In genomic region chr4:113222006-113222405, GRCh38 we compare ENCODE assay signal across 27 cellular contexts.
A peak's percentile ranks its signal among the peaks of the same experiment; 100 is the strongest.
DNase-seq lines count a peak whose midpoint lies in the region; ATAC-seq and TF ChIP-seq lines count a peak whose summit lies in the region.
"Had no signal": no experiment of that assay in that cellular context is flagged by ENCODE, and none has a peak within 500 bp of the region (broad histone marks: within the 10 kb centered on the region; RNA-seq: fewer than 3 reads in every experiment).

No MANE protein-coding gene starts in this region.

- H3K27ac Mint-ChIP-seq in naive thymus-derived CD4-positive, alpha-beta T cell, result no peak overlapping the region
- H3K27ac Mint-ChIP-seq: activated CD8-positive, alpha-beta T cell treated with anti-CD3 and anti-CD28 coated beads for 36 hours; activated naive CD4-positive, alpha-beta T cell treated with anti-CD3 and anti-CD28 coated beads, Interleukin-2, amount 50 U/mL, for 24 hours; activated T-cell treated with anti-CD3 and anti-CD28 coated beads, Interleukin-2, amount 50 U/mL, for 24 hours; H9; nephron progenitor cell; stimulated activated naive B cell treated with anti-CD40 and anti-IgM and Interleukin-4, amounts not matched to agents 10 μg/mL and 1 μg/mL and 100 μg/mL, for 72 hours had no signal

- H3K4me3 ChIP-seq in AG10803 (ENCODE audit: low read length), result no peak overlapping the region
- H3K4me3 ChIP-seq in osteoblast (ENCODE audit: insufficient read depth, low read length), result peak overlapping the region; percentile 24
- H3K4me3 ChIP-seq in naive thymus-derived CD4-positive, alpha-beta T cell (ENCODE audit: low read length), result no peak overlapping the region
- H3K4me3 ChIP-seq: breast epithelium, GM12878, heart left ventricle, thyroid gland had no signal

- H3K9me3 Mint-ChIP-seq in naive thymus-derived CD4-positive, alpha-beta T cell, result peaks cover 0 to 4% (median 0%) of the 10 kb centered on the region in 11 donors
- H3K9me3 Mint-ChIP-seq: activated CD8-positive, alpha-beta T cell treated with anti-CD3 and anti-CD28 coated beads for 36 hours; activated naive CD4-positive, alpha-beta T cell treated with anti-CD3 and anti-CD28 coated beads, Interleukin-2, amount 50 U/mL, for 24 hours; activated T-cell treated with anti-CD3 and anti-CD28 coated beads, Interleukin-2, amount 50 U/mL, for 24 hours; H9; nephron progenitor cell; stimulated activated naive B cell treated with anti-CD40 and anti-IgM and Interleukin-4, amounts not matched to agents 10 μg/mL and 1 μg/mL and 100 μg/mL, for 72 hours had no signal

- no peaks in the 10 kb centered on the region for H3K4me1 Mint-ChIP-seq in naive thymus-derived CD4-positive, alpha-beta T cell
- H3K4me1 Mint-ChIP-seq: activated naive CD4-positive, alpha-beta T cell treated with anti-CD3 and anti-CD28 coated beads, Interleukin-2, amount 50 U/mL, for 24 hours; nephron progenitor cell; stimulated activated naive B cell treated with anti-CD40 and anti-IgM and Interleukin-4, amounts not matched to agents 10 μg/mL and 1 μg/mL and 100 μg/mL, for 72 hours had no signal

- no peak overlapping the region for H3K4me3 Mint-ChIP-seq in naive thymus-derived CD4-positive, alpha-beta T cell
- H3K4me3 Mint-ChIP-seq: activated CD8-positive, alpha-beta T cell treated with anti-CD3 and anti-CD28 coated beads for 36 hours; activated naive CD4-positive, alpha-beta T cell treated with anti-CD3 and anti-CD28 coated beads, Interleukin-2, amount 50 U/mL, for 24 hours; activated T-cell treated with anti-CD3 and anti-CD28 coated beads, Interleukin-2, amount 50 U/mL, for 24 hours; H9; nephron progenitor cell; stimulated activated naive B cell treated with anti-CD40 and anti-IgM and Interleukin-4, amounts not matched to agents 10 μg/mL and 1 μg/mL and 100 μg/mL, for 72 hours had no signal

- H4K20me1 ChIP-seq in osteoblast (ENCODE audit: insufficient read depth, low read length), result no peaks in the 10 kb centered on the region

- no peak for ATAC-seq in HG03439 (IDR thresholded peaks at IDR 0.05; ENCODE audit: unreplicated experiment)
- no peak for ATAC-seq in naive thymus-derived CD4-positive, alpha-beta T cell
- ATAC-seq: activated CD8-positive, alpha-beta T cell treated with anti-CD3 and anti-CD28 coated beads for 36 hours; GM12878; heart left ventricle; stimulated activated naive B cell treated with anti-CD40 and anti-IgM and Interleukin-4, amounts not matched to agents 10 μg/mL and 1 μg/mL and 100 μg/mL, for 72 hours had no signal

- H3K36me3 ChIP-seq in osteoblast (ENCODE audit: insufficient read depth, low read length), result no peaks in the 10 kb centered on the region
- H3K36me3 ChIP-seq in naive thymus-derived CD4-positive, alpha-beta T cell (ENCODE audit: control insufficient read depth in 2 of 3, insufficient read depth in 3 of 3, low read length in 3 of 3), result no peaks in the 10 kb centered on the region
- H3K36me3 ChIP-seq: breast epithelium, heart left ventricle, thyroid gland had no signal

- H3K27me3 Mint-ChIP-seq in naive thymus-derived CD4-positive, alpha-beta T cell, result peaks cover 0 to 11% (median 5%) of the 10 kb centered on the region in 5 donors
- H3K27me3 Mint-ChIP-seq: activated CD8-positive, alpha-beta T cell treated with anti-CD3 and anti-CD28 coated beads for 36 hours; activated naive CD4-positive, alpha-beta T cell treated with anti-CD3 and anti-CD28 coated beads, Interleukin-2, amount 50 U/mL, for 24 hours; activated T-cell treated with anti-CD3 and anti-CD28 coated beads, Interleukin-2, amount 50 U/mL, for 24 hours; stimulated activated naive B cell treated with anti-CD40 and anti-IgM and Interleukin-4, amounts not matched to agents 10 μg/mL and 1 μg/mL and 100 μg/mL, for 72 hours had no signal

- H3K27me3 ChIP-seq in osteoblast (ENCODE audit: insufficient read depth, low read length), result no peaks in the 10 kb centered on the region
- no peaks in the 10 kb centered on the region for H3K27me3 ChIP-seq in naive thymus-derived CD4-positive, alpha-beta T cell (ENCODE audit: control insufficient read depth in 2 of 2, insufficient read depth in 2 of 2, low read length in 2 of 2)
- H3K27me3 ChIP-seq: breast epithelium, heart left ventricle, thyroid gland had no signal

- H3K4me1 ChIP-seq in osteoblast (ENCODE audit: insufficient read depth, low read length), result peaks cover 13% of the 10 kb centered on the region
- H3K4me1 ChIP-seq in naive thymus-derived CD4-positive, alpha-beta T cell (ENCODE audit: control insufficient read depth in 2 of 2, insufficient read depth in 2 of 2, low read length in 2 of 2), result no peaks in the 10 kb centered on the region
- H3K4me1 ChIP-seq: breast epithelium, Caco-2, heart left ventricle, thyroid gland had no signal

- H3K4me2 ChIP-seq in osteoblast (ENCODE audit: insufficient read depth, low read length), result peak overlapping the region; percentile 56

- no peak for TF ChIP-seq CTCF in AG10803 (conservative IDR thresholded peaks at IDR 0.05; ENCODE audit: low read length)
- no peak for TF ChIP-seq CTCF in osteoblast (IDR thresholded peaks at IDR 0.05; ENCODE audit: extremely low read depth, low read depth, low read length)

- CTCF ChIA-PET in naive thymus-derived CD4-positive, alpha-beta T cell (lab: Charles Lee), result no interaction called here

- no peaks in the 10 kb centered on the region for H3K79me2 ChIP-seq in osteoblast (ENCODE audit: insufficient read depth, low read length)

- DNase-seq in AG10803 (ENCODE audit: low read depth) (peak; percentile 46), HT1080 (ENCODE audit: low read depth) (peak; percentile 3), fibroblast of gingiva (ENCODE audit: low read depth) (peak; percentile 19), osteoblast (ENCODE audit: insufficient read length, low spot score, missing footprints) (peak; percentile 35), amygdala (lab: John Stamatoyannopoulos, UW) (no peak)
- DNase-seq in naive thymus-derived CD4-positive, alpha-beta T cell, result no peak
- DNase-seq in stimulated activated CD4-positive, alpha-beta T cell treated with anti-CD3 and anti-CD28 coated beads, Interleukin-12 subunit alpha, Interleukin-12 subunit beta, amount 100 ng/mL, for 4 hours, result no peak
- DNase-seq: activated CD8-positive, alpha-beta T cell treated with anti-CD3 and anti-CD28 coated beads for 36 hours; activated T-cell treated with anti-CD3 and anti-CD28 coated beads, Interleukin-2, amount 50 U/mL, for 24 hours; AML-193; Caco-2; dermis blood vessel endothelial cell; erythroblast; H9; heart left ventricle; Karpas-422; NCI-H2107; NCI-H524; nephron progenitor cell; Right ventricle myocardium superior; stimulated activated CD4-positive, alpha-beta T cell treated with anti-CD3 and anti-CD28 coated beads, Interleukin-15, amount 100 ng/mL, for 24 hours; stimulated activated naive B cell treated with anti-CD40 and anti-IgM and Interleukin-4, amounts not matched to agents 10 μg/mL and 1 μg/mL and 100 μg/mL, for 72 hours; thyroid gland had no signal

- no peaks in the 10 kb centered on the region for H3K9me3 ChIP-seq in osteoblast (ENCODE audit: low read depth, low read length)
- no peaks in the 10 kb centered on the region for H3K9me3 ChIP-seq in naive thymus-derived CD4-positive, alpha-beta T cell (ENCODE audit: control insufficient read depth in 2 of 3, low read length in 3 of 3)
- H3K9me3 ChIP-seq: breast epithelium, Caco-2, heart left ventricle, thyroid gland had no signal

- intact Hi-C loops in naive thymus-derived CD4-positive, alpha-beta T cell (cut with micrococcal nuclease), result no loop called here

- H3K27ac ChIP-seq in osteoblast (ENCODE audit: low read depth, low read length), result peak overlapping the region; percentile 72
- H3K27ac ChIP-seq in naive thymus-derived CD4-positive, alpha-beta T cell (ENCODE audit: low read depth, low read length), result no peak overlapping the region
- H3K27ac ChIP-seq: breast epithelium, heart left ventricle, thyroid gland had no signal

- H2AFZ ChIP-seq in osteoblast (ENCODE audit: low read length), result no peak overlapping the region

- POLR2A ChIA-PET in naive thymus-derived CD4-positive, alpha-beta T cell (lab: Charles Lee), result no interaction called here

- no peaks in the 10 kb centered on the region for H3K36me3 Mint-ChIP-seq in naive thymus-derived CD4-positive, alpha-beta T cell
- H3K36me3 Mint-ChIP-seq: activated naive CD4-positive, alpha-beta T cell treated with anti-CD3 and anti-CD28 coated beads, Interleukin-2, amount 50 U/mL, for 24 hours; stimulated activated naive B cell treated with anti-CD40 and anti-IgM and Interleukin-4, amounts not matched to agents 10 μg/mL and 1 μg/mL and 100 μg/mL, for 72 hours had no signal

Comparison
In these comparisons a context has a peak if more than half of its experiments do, and no peak if none do; other contexts are left out.
1. DNase-seq: peak in AG10803 (single experiment), HT1080 (single experiment), fibroblast of gingiva (single experiment) and osteoblast (single experiment); none in naive thymus-derived CD4-positive, alpha-beta T cell (0 of 9), amygdala (0 of 56) and stimulated activated CD4-positive, alpha-beta T cell treated with anti-CD3 and anti-CD28 coated beads, Interleukin-12 subunit alpha, Interleukin-12 subunit beta, amount 100 ng/mL, for 4 hours (single experiment).